ENCODE assay signal across 32 cellular contexts in the genomic region with DNA sequence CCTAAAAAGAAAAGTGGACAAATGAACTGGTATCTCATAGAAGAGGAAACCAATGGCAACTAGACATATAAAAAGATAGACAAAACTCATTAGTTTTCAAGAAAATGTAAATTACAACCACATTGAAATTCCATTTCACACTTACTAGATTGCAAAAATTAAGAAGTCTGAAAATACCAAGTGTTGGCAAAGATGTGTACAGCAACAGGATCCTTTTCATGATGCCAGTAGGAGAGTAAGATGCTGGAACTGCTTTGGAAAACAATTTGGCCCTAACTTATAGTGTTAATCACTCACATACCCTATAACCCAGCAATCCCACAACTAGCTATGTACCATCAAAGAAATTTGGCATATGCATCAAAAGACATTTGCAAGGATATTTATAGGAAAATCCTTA.
"Had no signal": no experiment of that assay in that cellular context is flagged by ENCODE, and none has a peak within 500 bp of the region (broad histone marks: within the 10 kb centered on the region; RNA-seq: fewer than 3 reads in every experiment).

No MANE protein-coding gene starts in this region.

- H3K9me3 Mint-ChIP-seq: activated CD8-positive, alpha-beta T cell treated with anti-CD3 and anti-CD28 coated beads for 36 hours; activated naive CD4-positive, alpha-beta T cell treated with anti-CD3 and anti-CD28 coated beads for 36 hours; activated naive CD4-positive, alpha-beta T cell treated with anti-CD3 and anti-CD28 coated beads, Interleukin-2, amount 50 U/mL, for 24 hours; activated naive CD8-positive, alpha-beta T cell treated with anti-CD3 and anti-CD28 coated beads for 36 hours; activated naive CD8-positive, alpha-beta T cell treated with anti-CD3 and anti-CD28 coated beads, Interleukin-2, amount 50 U/mL, for 24 hours; activated T-helper 1 cell treated with anti-CD3 and anti-CD28 coated beads, Interleukin-12 subunit alpha, Interleukin-12 subunit beta, Interleukin-2, Interleukin-4 antibody, amounts not matched to agents 30 ng/mL and 10 ng/mL and 1 ng/mL, durations not matched to agents 14 hours and 24 hours and 36 hours; activated T-helper 2 cell treated with anti-CD3 and anti-CD28 coated beads, Interferon-gamma antibody, Interleukin-2, Interleukin-4, amounts not matched to agents 10 μg/mL and 5 μg/mL and 100 μg/mL, durations not matched to agents 14 hours and 24 hours and 36 hours; effector memory CD8-positive, alpha-beta T cell; WTC11 had no signal

- H3K4me3 Mint-ChIP-seq: activated CD8-positive, alpha-beta T cell treated with anti-CD3 and anti-CD28 coated beads for 36 hours; activated naive CD4-positive, alpha-beta T cell treated with anti-CD3 and anti-CD28 coated beads for 36 hours; activated naive CD4-positive, alpha-beta T cell treated with anti-CD3 and anti-CD28 coated beads, Interleukin-2, amount 50 U/mL, for 24 hours; activated naive CD8-positive, alpha-beta T cell treated with anti-CD3 and anti-CD28 coated beads for 36 hours; activated naive CD8-positive, alpha-beta T cell treated with anti-CD3 and anti-CD28 coated beads, Interleukin-2, amount 50 U/mL, for 24 hours; activated T-helper 1 cell treated with anti-CD3 and anti-CD28 coated beads, Interleukin-12 subunit alpha, Interleukin-12 subunit beta, Interleukin-2, Interleukin-4 antibody, amounts not matched to agents 30 ng/mL and 10 ng/mL and 1 ng/mL, durations not matched to agents 14 hours and 24 hours and 36 hours; effector memory CD8-positive, alpha-beta T cell; WTC11 had no signal

- FAIRE-seq: colon had no signal

- H3K9me3 ChIP-seq: adrenal gland, body of pancreas, esophagus squamous epithelium, gastroesophageal sphincter had no signal

- H3K36me3 ChIP-seq: adrenal gland, esophagus squamous epithelium, gastroesophageal sphincter had no signal

- H3K27ac ChIP-seq: adrenal gland, body of pancreas, esophagus squamous epithelium, gastroesophageal sphincter had no signal

- DNase-seq: activated CD4-positive, alpha-beta T cell treated with anti-CD3 and anti-CD28 coated beads for 48 hours; activated CD4-positive, alpha-beta T cell treated with anti-CD3 and anti-CD28 coated beads, Interleukin-2, amount 50 U/mL, for 1 hour; activated CD4-positive, alpha-beta T cell treated with anti-CD3 and anti-CD28 coated beads, Interleukin-2, amount 50 U/mL, for 48 hours; activated CD8-positive, alpha-beta memory T cell treated with anti-CD3 and anti-CD28 coated beads for 24 hours; activated CD8-positive, alpha-beta memory T cell treated with anti-CD3 and anti-CD28 coated beads, Interleukin-2, amount 50 U/mL, for 4 hours; activated CD8-positive, alpha-beta T cell treated with anti-CD3 and anti-CD28 coated beads for 36 hours; activated effector memory CD4-positive, alpha-beta T cell treated with anti-CD3 and anti-CD28 coated beads, Interleukin-2, amount 50 U/mL, for 16 hours; activated naive CD4-positive, alpha-beta T cell treated with anti-CD3 and anti-CD28 coated beads for 36 hours; activated naive CD8-positive, alpha-beta T cell treated with anti-CD3 and anti-CD28 coated beads for 36 hours; activated naive CD8-positive, alpha-beta T cell treated with anti-CD3 and anti-CD28 coated beads, Interleukin-2, amount 50 U/mL, for 24 hours; activated T-cell treated with anti-CD3 and anti-CD28 coated beads, Interleukin-2, amount 50 U/mL, for 1 hour; activated T-cell treated with anti-CD3 and anti-CD28 coated beads, Interleukin-2, amount 50 U/mL, for 48 hours; adrenal gland; amygdala; aorta; body of pancreas; caudate nucleus; cortex of kidney; dermis blood vessel endothelial cell; effector CD4-positive, alpha-beta T cell; effector memory CD8-positive, alpha-beta T cell; esophagus squamous epithelium; foreskin melanocyte; head of caudate nucleus; T-helper 1 cell; T-helper 2 cell had no signal

- ATAC-seq: activated CD8-positive, alpha-beta T cell treated with anti-CD3 and anti-CD28 coated beads for 36 hours; activated naive CD8-positive, alpha-beta T cell treated with anti-CD3 and anti-CD28 coated beads, Interleukin-2, amount 50 U/mL, for 24 hours; body of pancreas; effector memory CD8-positive, alpha-beta T cell; gastroesophageal sphincter; WTC11 had no signal

- H3K4me3 ChIP-seq: adrenal gland, body of pancreas, esophagus squamous epithelium, gastroesophageal sphincter had no signal

- H3K27me3 ChIP-seq: adrenal gland, body of pancreas, esophagus squamous epithelium, gastroesophageal sphincter had no signal

- H3K27me3 Mint-ChIP-seq: activated CD8-positive, alpha-beta T cell treated with anti-CD3 and anti-CD28 coated beads for 36 hours; activated naive CD4-positive, alpha-beta T cell treated with anti-CD3 and anti-CD28 coated beads, Interleukin-2, amount 50 U/mL, for 24 hours; activated naive CD8-positive, alpha-beta T cell treated with anti-CD3 and anti-CD28 coated beads for 36 hours; activated naive CD8-positive, alpha-beta T cell treated with anti-CD3 and anti-CD28 coated beads, Interleukin-2, amount 50 U/mL, for 24 hours; effector memory CD8-positive, alpha-beta T cell had no signal

- H3K27ac Mint-ChIP-seq: activated CD8-positive, alpha-beta T cell treated with anti-CD3 and anti-CD28 coated beads for 36 hours; activated naive CD4-positive, alpha-beta T cell treated with anti-CD3 and anti-CD28 coated beads for 36 hours; activated naive CD4-positive, alpha-beta T cell treated with anti-CD3 and anti-CD28 coated beads, Interleukin-2, amount 50 U/mL, for 24 hours; activated naive CD8-positive, alpha-beta T cell treated with anti-CD3 and anti-CD28 coated beads for 36 hours; activated naive CD8-positive, alpha-beta T cell treated with anti-CD3 and anti-CD28 coated beads, Interleukin-2, amount 50 U/mL, for 24 hours; activated T-helper 1 cell treated with anti-CD3 and anti-CD28 coated beads, Interleukin-12 subunit alpha, Interleukin-12 subunit beta, Interleukin-2, Interleukin-4 antibody, amounts not matched to agents 30 ng/mL and 10 ng/mL and 1 ng/mL, durations not matched to agents 14 hours and 24 hours and 36 hours; activated T-helper 2 cell treated with anti-CD3 and anti-CD28 coated beads, Interferon-gamma antibody, Interleukin-2, Interleukin-4, amounts not matched to agents 10 μg/mL and 5 μg/mL and 100 μg/mL, durations not matched to agents 14 hours and 24 hours and 36 hours; effector memory CD8-positive, alpha-beta T cell; WTC11 had no signal

- H3K36me3 Mint-ChIP-seq: activated naive CD4-positive, alpha-beta T cell treated with anti-CD3 and anti-CD28 coated beads, Interleukin-2, amount 50 U/mL, for 24 hours; WTC11 had no signal

- H3K4me1 ChIP-seq: body of pancreas, esophagus squamous epithelium had no signal
